In the genomic region with DNA sequence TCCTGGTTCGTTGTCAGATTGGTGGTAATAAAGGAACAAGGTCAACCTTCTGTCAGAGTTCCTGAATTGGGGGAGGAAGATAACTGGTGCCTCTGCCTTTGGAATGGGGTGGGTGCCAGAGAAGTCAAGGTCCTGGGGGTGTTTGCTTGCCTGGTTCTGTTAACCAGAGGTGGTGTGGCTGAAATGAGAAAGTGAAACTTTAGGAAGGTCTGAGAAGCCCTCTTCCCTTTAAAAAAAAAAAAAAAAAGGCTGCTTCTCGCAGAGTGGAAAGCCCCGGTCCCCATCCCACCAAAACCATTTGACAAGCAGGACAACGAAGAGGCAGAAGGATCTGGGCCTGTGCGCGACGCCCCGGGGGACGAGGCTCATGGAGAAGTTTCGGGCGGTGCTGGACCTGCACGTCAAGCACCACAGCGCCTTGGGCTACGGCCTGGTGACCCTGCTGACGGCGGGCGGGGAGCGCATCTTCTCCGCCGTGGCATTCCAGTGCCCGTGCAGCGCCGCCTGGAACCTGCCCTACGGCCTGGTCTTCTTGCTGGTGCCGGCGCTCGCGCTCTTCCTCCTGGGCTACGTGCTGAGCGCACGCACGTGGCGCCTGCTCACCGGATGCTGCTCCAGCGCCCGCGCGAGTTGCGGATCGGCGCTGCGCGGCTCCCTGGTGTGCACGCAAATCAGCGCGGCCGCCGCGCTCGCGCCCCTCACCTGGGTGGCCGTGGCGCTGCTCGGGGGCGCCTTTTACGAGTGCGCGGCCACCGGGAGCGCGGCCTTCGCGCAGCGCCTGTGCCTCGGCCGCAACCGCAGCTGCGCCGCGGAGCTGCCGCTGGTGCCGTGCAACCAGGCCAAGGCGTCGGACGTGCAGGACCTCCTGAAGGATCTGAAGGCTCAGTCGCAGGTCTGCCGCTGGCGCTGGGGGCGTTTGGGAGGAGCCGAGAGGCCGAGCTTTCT, we compare ENCODE assay signal across 8 cellular contexts. TPM values are rescaled to one million over a fixed set of nuclear protein-coding genes. Genes with fewer than 3 reads are reported as not detected.
A peak's percentile ranks its signal among the peaks of the same experiment; 100 is the strongest.
DNase-seq lines count a peak whose midpoint lies in the region; ATAC-seq and TF ChIP-seq lines count a peak whose summit lies in the region.

No MANE protein-coding gene starts in this region.

- POLR2A ChIA-PET in AG04450 (lab: Yijun Ruan, JAX), result interaction anchor here (0.9 kb wide), 1 partner anchor 91 kb away, joined by 3 read pairs; the partner anchor contains the start of gene DSE

- ATAC-seq in GM18870 (IDR thresholded peaks at IDR 0.05; ENCODE audit: unreplicated experiment) (peak; percentile 38), HG03103 (IDR thresholded peaks at IDR 0.05; ENCODE audit: low read depth, unreplicated experiment) (peak; percentile 74)

- peaks cover 5% of the 10 kb centered on the region for H3K9me3 ChIP-seq in AG04450 (ENCODE audit: control insufficient read depth, insufficient read depth, low read length)
- no peaks in the 10 kb centered on the region for H3K9me3 ChIP-seq in spleen

- no peak for TF ChIP-seq POLR2A in spleen (IDR thresholded peaks at IDR 0.05)

- peaks cover 18 to 69% (median 53%) of the 10 kb centered on the region in 6 donors for H3K4me1 ChIP-seq in spleen

- 1 to 3% (median 2%) methylated on average over 38 to 81 of the region's 81 CpGs for WGBS in spleen, 5 donors

- CTCF ChIA-PET in AG04450 (lab: Charles Lee), result interaction anchor here (2.5 kb wide), 1 partner anchor 174 kb away, joined by 8 read pairs; no protein-coding TSS in a partner anchor

- intact Hi-C loops in spleen (cut with DNase I; ENCODE audit: low total_unique reads), result no loop called here

- no peaks in the 10 kb centered on the region for H3K27me3 ChIP-seq in AG04450 (ENCODE audit: control insufficient read depth, insufficient read depth, low read length)
- peaks cover 0 to 7% (median 0%) of the 10 kb centered on the region in 7 donors for H3K27me3 ChIP-seq in spleen (replicated peaks in 1 of 7)

- no peaks in the 10 kb centered on the region for H3K36me3 ChIP-seq in spleen

- H3K4me3 ChIP-seq in AG04450 (ENCODE audit: low read depth, low read length) (peak overlapping the region; percentile 42), spleen (peak overlapping the region; percentile 42 to 78 (median 58))

- no peak for TF ChIP-seq CTCF in AG04450 (IDR thresholded peaks at IDR 0.05; ENCODE audit: low read depth, low read length)
- peak in 1 of 11 experiments; percentile 5 for TF ChIP-seq CTCF in spleen (IDR thresholded peaks at IDR 0.05 in 8 of 11, conservative IDR thresholded peaks at IDR 0.05 in 3 of 11)

- H3K27ac ChIP-seq in AG04450 (ENCODE audit: low read depth, low read length) (no peak overlapping the region), spleen (peak overlapping the region; percentile 79 to 94 (median 90))

- DNase-seq in AG04450 (ENCODE audit: low read depth, low spot score) (no peak), RPMI7951 (ENCODE audit: low read depth) (peak; percentile 77), astrocyte of the hippocampus (ENCODE audit: low read depth, low spot score) (peak; percentile 79), iPS-NIHi11 (ENCODE audit: low spot score) (peak; percentile 78), spleen (peak; percentile 96), NCI-H446 treated with DMSO at 0.1 percent for 48 hours (lab: John Stamatoyannopoulos, UW) (no peak)

RNA-seq across cellular contexts. Expression of gene CALHM6, which starts 0.7 kb away (rescaled TPM):
- polyA plus RNA-seq in AG04450 (2011; rRNA removed), result 0.51 and 0.81 TPM in 2 replicates
- not detected in 2 replicates for polyA minus RNA-seq in AG04450 (2011; rRNA and poly(A)+ RNA removed)
- total RNA-seq in RPMI7951 (2014; rRNA removed; shearing (Covaris generic)), result 9.6 and 19.8 TPM in 2 replicates
- 100 to 1,000 TPM in 6 of 7 donors, 10 to 100 TPM in 1; 84.2 to 212 (median 168) TPM for total RNA-seq in spleen
- 100 to 1,000 TPM; 157 to 209 (median 171) TPM for polyA plus RNA-seq in spleen

RNA-seq across cellular contexts. Expression of gene CALHM5, which starts 49.6 kb away (rescaled TPM):
- polyA plus RNA-seq in AG04450 (2011; rRNA removed), result 6.8 and 7.7 TPM in 2 replicates
- 7.6 and 9.5 TPM in 2 replicates for polyA minus RNA-seq in AG04450 (2011; rRNA and poly(A)+ RNA removed)
- 4.1 and 4.7 TPM in 2 replicates for total RNA-seq in RPMI7951 (2014; rRNA removed; shearing (Covaris generic))
- total RNA-seq in spleen, result 1 to 10 TPM; 1.3 to 2.6 (median 2.3) TPM
- under 1 TPM; 0.24 to 0.67 (median 0.35) TPM for polyA plus RNA-seq in spleen

Comparison
In these comparisons a context has a peak if more than half of its experiments do, and no peak if none do; other contexts are left out.
1. DNase-seq: peak in RPMI7951 (single experiment), astrocyte of the hippocampus (single experiment), iPS-NIHi11 (single experiment) and spleen (single experiment); none in AG04450 (single experiment) and NCI-H446 treated with DMSO at 0.1 percent for 48 hours (single experiment).